In genomic region chr9:124869466-124869985, GRCh38 we compare ENCODE assay signal across 8 cellular contexts. TPM values are rescaled to one million over a fixed set of nuclear protein-coding genes. Genes with fewer than 3 reads are reported as not detected.
DNase-seq lines count a peak whose midpoint lies in the region; ATAC-seq, FAIRE-seq and TF ChIP-seq lines count a peak whose summit lies in the region.

No MANE protein-coding gene starts in this region.

- peak; percentile 12 for ATAC-seq in HG02678 (IDR thresholded peaks at IDR 0.05; ENCODE audit: unreplicated experiment)
- ATAC-seq in HepG2 = peak; percentile 53
- ATAC-seq in stimulated activated naive CD8-positive, alpha-beta T cell treated with anti-CD3 and anti-CD28 coated beads, Interleukin-15, amount 100 ng/mL, for 72 hours = peak; percentile 25
- no peak for ATAC-seq in GM18519 (IDR thresholded peaks at IDR 0.05; ENCODE audit: low FRiP score, unreplicated experiment)

- intact Hi-C loops in HepG2 (cut with micrococcal nuclease; ENCODE audit: unreplicated experiment) = loop anchor here (2.0 to 10.0 kb wide), 2 partner anchors 71 to 275 kb away; partner anchors contain the start of genes GOLGA1 and SCAI

- H4K20me1 ChIP-seq in SU-DHL-6 (ENCODE audit: low read depth, low read length) (peaks cover 11% of the 10 kb centered on the region; the same call in 1 of the 2 replicates), HepG2 (ENCODE audit: insufficient read depth, low read length) (no peaks in the 10 kb centered on the region; the same call in 1 of the 2 replicates)

- peaks cover 39% of the 10 kb centered on the region for H3K4me1 ChIP-seq in HepG2 (ENCODE audit: insufficient read depth, low read length)

- H3K9me3 ChIP-seq in SU-DHL-6 (ENCODE audit: insufficient read depth, low read length) (no peaks in the 10 kb centered on the region), HepG2 (ENCODE audit: low read length) (no peaks in the 10 kb centered on the region)

- H3K79me2 ChIP-seq in SU-DHL-6 (ENCODE audit: insufficient read depth, low read length) (peaks cover 70% of the 10 kb centered on the region), HepG2 (ENCODE audit: insufficient read depth, low read length) (peaks cover 62% of the 10 kb centered on the region)

- in situ Hi-C loops in HepG2 (cut with HindIII; ENCODE audit: extremely low pct_ligation_motif_present, low pct_unique_long_range_greater_than_20kb) = no loop called here

- H3K9me2 ChIP-seq in SU-DHL-6 (replicated peaks; ENCODE audit: insufficient read depth, low read length) = no peaks in the 10 kb centered on the region

- H3K36me3 ChIP-seq in SU-DHL-6 (ENCODE audit: low read length) = no peaks in the 10 kb centered on the region; the same call in 1 of the 2 replicates
- H3K36me3 ChIP-seq in HepG2 (replicated peaks in 1 of 2; ENCODE audit: control insufficient read depth in 1 of 2, insufficient read depth in 2 of 2, low read length in 2 of 2) = peaks cover 7 to 29% of the 10 kb centered on the region in 2 experiments

- H3K27ac ChIP-seq in SU-DHL-6 (ENCODE audit: low read depth, low read length) (peak overlapping the region; percentile 76), HepG2 (ENCODE audit: extremely low read length, insufficient read depth, low read length) (peak overlapping the region; percentile 90)

- under 1% methylated on average over 32 of the region's 41 CpGs for WGBS in HepG2 (ENCODE audit: low lambda C conversion rate)

- no peak for TF ChIP-seq RAD21 in HepG2 (CRISPR knock-in tag; IDR thresholded peaks at IDR 0.05)

- no peak overlapping the region for H2AFZ ChIP-seq in SU-DHL-6 (ENCODE audit: low read depth, low read length, severe bottlenecking)
- H2AFZ ChIP-seq in HepG2 (ENCODE audit: low read length) = no peak overlapping the region

- peaks cover 64% of the 10 kb centered on the region for H3K4me1 Mint-ChIP-seq in stimulated activated naive CD8-positive, alpha-beta T cell treated with anti-CD3 and anti-CD28 coated beads, Interleukin-15, amount 100 ng/mL, for 72 hours

- CTCF ChIA-PET in HepG2 (lab: Yijun Ruan, JAX; ENCODE audit: low intra/inter-chr PET ratio, low total read pairs) = no interaction called here

- H3K4me3 Mint-ChIP-seq in stimulated activated naive CD8-positive, alpha-beta T cell treated with anti-CD3 and anti-CD28 coated beads, Interleukin-15, amount 100 ng/mL, for 72 hours = peak overlapping the region; percentile 92 to 99

- TF ChIP-seq POLR2A in HepG2 (IDR thresholded peaks at IDR 0.05; ENCODE audit: insufficient read depth in 1 of 2, low read depth in 2 of 2, low read length in 2 of 2) (no peak), H54 (IDR thresholded peaks at IDR 0.05; ENCODE audit: low read depth, low read length) (no peak)

- H3K9me3 Mint-ChIP-seq in stimulated activated naive CD8-positive, alpha-beta T cell treated with anti-CD3 and anti-CD28 coated beads, Interleukin-15, amount 100 ng/mL, for 72 hours = no peaks in the 10 kb centered on the region

- FAIRE-seq in HepG2 (lab: Jason Lieb, UNC) (no peak), H54 (lab: Jason Lieb, UNC) (no peak)

- BruUV-seq in HepG2 (replicated peaks; lab: Mats Ljungman, UMichigan) = no TSS peak

- H3K27me3 ChIP-seq in SU-DHL-6 (ENCODE audit: low read length) (no peaks in the 10 kb centered on the region), HepG2 (ENCODE audit: control insufficient read depth in 1 of 2, insufficient read depth in 2 of 2, low read length in 2 of 2) (no peaks in the 10 kb centered on the region; a peak in 1 of 5 replicates)

- DNase-seq in GM03348 (ENCODE audit: low spot score) (peak; percentile 61), cardiac fibroblast (ENCODE audit: low read depth in 2 of 2) (no peak), HepG2 (ENCODE audit: low spot score) (no peak), H54 (ENCODE audit: insufficient read length, low spot score) (no peak)
- peak in 1 of 2 donors; percentile 62 for DNase-seq in stimulated activated naive CD8-positive, alpha-beta T cell treated with anti-CD3 and anti-CD28 coated beads, Interleukin-15, amount 100 ng/mL, for 72 hours

- H3F3A ChIP-seq in SU-DHL-6 (ENCODE audit: insufficient read depth) = peaks cover 17% of the 10 kb centered on the region

- peak overlapping the region; percentile 98 to 99 for H3K27ac Mint-ChIP-seq in stimulated activated naive CD8-positive, alpha-beta T cell treated with anti-CD3 and anti-CD28 coated beads, Interleukin-15, amount 100 ng/mL, for 72 hours

- POLR2A ChIA-PET in HepG2 (lab: Yijun Ruan, JAX) = interaction anchor here (0.5 to 1.3 kb wide), 2 partner anchors 7 to 91 kb away, joined by 3 to 6 read pairs; partner anchors contain the start of genes ARPC5L and RPL35

- H3K4me3 ChIP-seq in SU-DHL-6 (ENCODE audit: insufficient read depth, low read length, poor library complexity, severe bottlenecking) (peak overlapping the region; percentile 94), cardiac fibroblast (replicated peaks in 1 of 2; ENCODE audit: low read depth in 2 of 2, low read length in 2 of 2) (peak overlapping the region; percentile 75 to 99), HepG2 (replicated peaks in 1 of 3; ENCODE audit: insufficient read depth in 1 of 3, low read depth in 2 of 3, low read length in 3 of 3) (peak overlapping the region; percentile 81 to 98 (median 94))

- no peaks in the 10 kb centered on the region for H3K27me3 Mint-ChIP-seq in stimulated activated naive CD8-positive, alpha-beta T cell treated with anti-CD3 and anti-CD28 coated beads, Interleukin-15, amount 100 ng/mL, for 72 hours

- peak overlapping the region; percentile 100 for H3K9ac ChIP-seq in SU-DHL-6 (ENCODE audit: low read length)
- H3K9ac ChIP-seq in HepG2 (ENCODE audit: insufficient read depth, low read depth, low read length) = peak overlapping the region; percentile 98

- H3K4me2 ChIP-seq in SU-DHL-6 (ENCODE audit: low read depth, low read length, poor library complexity, severe bottlenecking) (peak overlapping the region; percentile 76), HepG2 (ENCODE audit: low read depth, low read length) (peak overlapping the region; percentile 94)

- TF ChIP-seq EP300 in HepG2 (IDR thresholded peaks at IDR 0.05; ENCODE audit: low read depth in 2 of 2, low read length in 2 of 2) = no peak
- TF ChIP-seq EP300 in HepG2 (CRISPR knock-in tag; IDR thresholded peaks at IDR 0.05; ENCODE audit: borderline replicate concordance) = no peak

- no peak for TF ChIP-seq CTCF in SU-DHL-6 (IDR thresholded peaks at IDR 0.05; ENCODE audit: insufficient read depth, low read length, poor library complexity, severe bottlenecking)
- no peak for TF ChIP-seq CTCF in cardiac fibroblast (IDR thresholded peaks at IDR 0.05; ENCODE audit: low read depth, low read length)
- TF ChIP-seq CTCF in HepG2 (CRISPR knock-in tag; IDR thresholded peaks at IDR 0.05) = no peak

RNA-seq across cellular contexts. Expression of gene ARPC5L, which starts 7.6 kb away (rescaled TPM):
- total RNA-seq in HepG2 (2016; rRNA removed; fragmentation: Illumina TruSeq; extraction: Trizol) = 33.8 and 35.4 TPM in 2 replicates
- 21.4 and 25.6 TPM in 2 replicates for total RNA-seq in HepG2 (2016; cell fraction: cytosol; rRNA removed; fragmentation: Illumina TruSeq; extraction: Trizol; ENCODE audit: low read depth)
- total RNA-seq in HepG2 (2016; cell fraction: insoluble cytoplasmic fraction; rRNA removed; fragmentation: Illumina TruSeq; extraction: Trizol) = 32.9 and 34.8 TPM in 2 replicates
- 37.4 and 43.6 TPM in 2 replicates for total RNA-seq in HepG2 (2016; cell fraction: membrane; rRNA removed; fragmentation: Illumina TruSeq; extraction: Trizol)
- 17.1 and 19.2 TPM in 2 replicates for total RNA-seq in HepG2 (2016; cell fraction: nucleus; rRNA removed; fragmentation: Illumina TruSeq; extraction: Trizol)
- 23.6 and 29.9 TPM in 2 replicates for polyA plus RNA-seq in HepG2 (2011; rRNA removed)
- 24.8 and 25.8 TPM in 2 replicates for polyA plus RNA-seq in HepG2 (2011; cell fraction: cytosol; rRNA removed)
- polyA plus RNA-seq in HepG2 (2011; cell fraction: nucleus; rRNA removed) = 14.2 and 16.9 TPM in 2 replicates
- polyA plus RNA-seq in HepG2 (2012) = 23.8 and 28.3 TPM in 2 replicates
- polyA plus RNA-seq in HepG2 (2016; cell fraction: cytosol; fragmentation: Illumina TruSeq; extraction: Trizol; ENCODE audit: low read depth) = 38.1 and 45.8 TPM in 2 replicates
- 52.1 and 52.2 TPM in 2 replicates for polyA plus RNA-seq in HepG2 (2016; cell fraction: insoluble cytoplasmic fraction; fragmentation: Illumina TruSeq; extraction: Trizol; ENCODE audit: low read depth)
- polyA plus RNA-seq in HepG2 (2016; cell fraction: membrane; fragmentation: Illumina TruSeq; extraction: Trizol; ENCODE audit: low read depth) = 48.0 and 55.5 TPM in 2 replicates
- polyA plus RNA-seq in HepG2 (2016; cell fraction: nucleus; fragmentation: Illumina TruSeq; extraction: Trizol; ENCODE audit: insufficient read depth, low read depth) = 58.5 and 61.4 TPM in 2 replicates
- 9.0 and 35.1 TPM in 2 replicates for polyA minus RNA-seq in HepG2 (2011; rRNA and poly(A)+ RNA removed; ENCODE audit: low replicate concordance)
- polyA minus RNA-seq in HepG2 (2011; cell fraction: cytosol; rRNA and poly(A)+ RNA removed) = 8.1 and 9.9 TPM in 2 replicates
- 10.1 and 10.8 TPM in 2 replicates for polyA minus RNA-seq in HepG2 (2011; cell fraction: nucleus; rRNA and poly(A)+ RNA removed)

RNA-seq across cellular contexts. Expression of gene RPL35, which starts 7.8 kb away (rescaled TPM):
- 2,153 and 2,627 TPM in 2 replicates for total RNA-seq in HepG2 (2016; rRNA removed; fragmentation: Illumina TruSeq; extraction: Trizol)
- 3,385 and 3,407 TPM in 2 replicates for total RNA-seq in HepG2 (2016; cell fraction: cytosol; rRNA removed; fragmentation: Illumina TruSeq; extraction: Trizol; ENCODE audit: low read depth)
- total RNA-seq in HepG2 (2016; cell fraction: insoluble cytoplasmic fraction; rRNA removed; fragmentation: Illumina TruSeq; extraction: Trizol) = 2,139 and 2,989 TPM in 2 replicates
- 3,807 and 4,143 TPM in 2 replicates for total RNA-seq in HepG2 (2016; cell fraction: membrane; rRNA removed; fragmentation: Illumina TruSeq; extraction: Trizol)
- total RNA-seq in HepG2 (2016; cell fraction: nucleus; rRNA removed; fragmentation: Illumina TruSeq; extraction: Trizol) = 683 and 708 TPM in 2 replicates
- polyA plus RNA-seq in HepG2 (2011; rRNA removed) = 2,935 and 3,116 TPM in 2 replicates
- polyA plus RNA-seq in HepG2 (2011; cell fraction: cytosol; rRNA removed) = 2,953 and 3,054 TPM in 2 replicates
- polyA plus RNA-seq in HepG2 (2011; cell fraction: nucleus; rRNA removed) = 616 and 803 TPM in 2 replicates
- polyA plus RNA-seq in HepG2 (2012) = 2,083 and 2,112 TPM in 2 replicates
- 3,684 and 3,704 TPM in 2 replicates for polyA plus RNA-seq in HepG2 (2016; cell fraction: cytosol; fragmentation: Illumina TruSeq; extraction: Trizol; ENCODE audit: low read depth)
- 2,597 and 2,813 TPM in 2 replicates for polyA plus RNA-seq in HepG2 (2016; cell fraction: insoluble cytoplasmic fraction; fragmentation: Illumina TruSeq; extraction: Trizol; ENCODE audit: low read depth)
- 3,334 and 3,770 TPM in 2 replicates for polyA plus RNA-seq in HepG2 (2016; cell fraction: membrane; fragmentation: Illumina TruSeq; extraction: Trizol; ENCODE audit: low read depth)
- polyA plus RNA-seq in HepG2 (2016; cell fraction: nucleus; fragmentation: Illumina TruSeq; extraction: Trizol; ENCODE audit: insufficient read depth, low read depth) = 1,227 and 1,286 TPM in 2 replicates
- polyA minus RNA-seq in HepG2 (2011; rRNA and poly(A)+ RNA removed; ENCODE audit: low replicate concordance) = 387 and 1,363 TPM in 2 replicates
- 205 and 223 TPM in 2 replicates for polyA minus RNA-seq in HepG2 (2011; cell fraction: cytosol; rRNA and poly(A)+ RNA removed)
- 118 and 163 TPM in 2 replicates for polyA minus RNA-seq in HepG2 (2011; cell fraction: nucleus; rRNA and poly(A)+ RNA removed)

RNA-seq across cellular contexts. Expression of gene WDR38, which starts 16.3 kb away (rescaled TPM):
- not detected in 2 replicates for total RNA-seq in HepG2 (2016; rRNA removed; fragmentation: Illumina TruSeq; extraction: Trizol)
- not detected in 2 replicates for total RNA-seq in HepG2 (2016; cell fraction: cytosol; rRNA removed; fragmentation: Illumina TruSeq; extraction: Trizol; ENCODE audit: low read depth)
- not detected in 2 replicates for total RNA-seq in HepG2 (2016; cell fraction: insoluble cytoplasmic fraction; rRNA removed; fragmentation: Illumina TruSeq; extraction: Trizol)
- not detected in 2 replicates for total RNA-seq in HepG2 (2016; cell fraction: membrane; rRNA removed; fragmentation: Illumina TruSeq; extraction: Trizol)
- not detected in 2 replicates for total RNA-seq in HepG2 (2016; cell fraction: nucleus; rRNA removed; fragmentation: Illumina TruSeq; extraction: Trizol)
- polyA plus RNA-seq in HepG2 (2011; rRNA removed) = not detected in 2 replicates
- not detected in 2 replicates for polyA plus RNA-seq in HepG2 (2011; cell fraction: cytosol; rRNA removed)
- not detected in 2 replicates for polyA plus RNA-seq in HepG2 (2011; cell fraction: nucleus; rRNA removed)
- 0.11 TPM in 1 of 2 replicates, not detected in the other for polyA plus RNA-seq in HepG2 (2012)
- not detected in 2 replicates for polyA plus RNA-seq in HepG2 (2016; cell fraction: cytosol; fragmentation: Illumina TruSeq; extraction: Trizol; ENCODE audit: low read depth)
- polyA plus RNA-seq in HepG2 (2016; cell fraction: insoluble cytoplasmic fraction; fragmentation: Illumina TruSeq; extraction: Trizol; ENCODE audit: low read depth) = not detected in 2 replicates
- not detected in 2 replicates for polyA plus RNA-seq in HepG2 (2016; cell fraction: membrane; fragmentation: Illumina TruSeq; extraction: Trizol; ENCODE audit: low read depth)
- not detected in 2 replicates for polyA plus RNA-seq in HepG2 (2016; cell fraction: nucleus; fragmentation: Illumina TruSeq; extraction: Trizol; ENCODE audit: insufficient read depth, low read depth)
- not detected in 2 replicates for polyA minus RNA-seq in HepG2 (2011; rRNA and poly(A)+ RNA removed; ENCODE audit: low replicate concordance)
- polyA minus RNA-seq in HepG2 (2011; cell fraction: cytosol; rRNA and poly(A)+ RNA removed) = not detected in 2 replicates
- polyA minus RNA-seq in HepG2 (2011; cell fraction: nucleus; rRNA and poly(A)+ RNA removed) = not detected in 2 replicates
